10 cellular contexts compared by ENCODE assay signal in genomic region chr16:28189237-28189636, GRCh38. TPM values are rescaled to one million over a fixed set of nuclear protein-coding genes. Genes with fewer than 3 reads are reported as not detected.
DNase-seq lines count a peak whose midpoint lies in the region.
"Had no signal": no experiment of that assay in that cellular context is flagged by ENCODE, and none has a peak within 500 bp of the region (broad histone marks: within the 10 kb centered on the region; RNA-seq: fewer than 3 reads in every experiment).

No MANE protein-coding gene starts in this region.

- H4K8ac ChIP-seq in neuronal stem cell (ENCODE audit: low read depth, low read length), result no peak overlapping the region

- no peak overlapping the region for H3K4me3 ChIP-seq in SJSA1
- H3K4me3 ChIP-seq in neuronal stem cell (ENCODE audit: low read length in 2 of 2), result no peak overlapping the region
- H3K4me3 ChIP-seq: PC-9 had no signal

- H3K4me1 ChIP-seq in SJSA1 (replicated peaks), result peaks cover 75% of the 10 kb centered on the region
- H3K4me1 ChIP-seq in neuronal stem cell (ENCODE audit: control insufficient read depth in 2 of 2, insufficient read depth in 1 of 2, low read depth in 1 of 2, low read length in 2 of 2), result no peaks in the 10 kb centered on the region

- no peak overlapping the region for H2BK12ac ChIP-seq in neuronal stem cell (ENCODE audit: low read length)

- no peak overlapping the region for H3K9ac ChIP-seq in neuronal stem cell (ENCODE audit: low read depth, low read length, poor library complexity)

- H2BK120ac ChIP-seq in neuronal stem cell (ENCODE audit: low read depth, low read length), result peak overlapping the region; percentile 44

- no peak overlapping the region for H3K14ac ChIP-seq in neuronal stem cell (ENCODE audit: low read length)

- H3K27ac ChIP-seq in SJSA1, result peak overlapping the region; percentile 43; the same call in 1 of the 2 replicates
- no peak overlapping the region for H3K27ac ChIP-seq in neuronal stem cell (replicated peaks; ENCODE audit: low read length)
- H3K27ac ChIP-seq: PC-9 had no signal

- H3K27me3 ChIP-seq in SJSA1 (replicated peaks), result no peaks in the 10 kb centered on the region
- no peaks in the 10 kb centered on the region for H3K27me3 ChIP-seq in neuronal stem cell (ENCODE audit: control insufficient read depth in 3 of 3, insufficient read depth in 3 of 3, low read depth in 1 of 3, low read length in 3 of 3)

- peaks cover 49% of the 10 kb centered on the region for H3K36me3 ChIP-seq in SJSA1
- H3K36me3 ChIP-seq in neuronal stem cell (replicated peaks in 1 of 2; ENCODE audit: control insufficient read depth in 2 of 2, insufficient read depth in 2 of 2, low read length in 2 of 2), result peaks cover 2 to 60% of the 10 kb centered on the region in 2 donors

- WGBS in neuronal stem cell (ENCODE audit: extremely low coverage in 2 of 2, insufficient read length in 2 of 2, insufficient replicate concordance in 1 of 2), 2 donors, result no CpG with 5 or more reads among the region's 4 CpGs

- H3K9me3 ChIP-seq in SJSA1 (replicated peaks) (no peaks in the 10 kb centered on the region), neuronal stem cell (replicated peaks in 1 of 2; ENCODE audit: control insufficient read depth in 2 of 2, insufficient read depth in 1 of 2, low read depth in 1 of 2, low read length in 2 of 2) (peaks cover 0 to 11% of the 10 kb centered on the region in 2 donors)

- no peak overlapping the region for H2BK15ac ChIP-seq in neuronal stem cell (ENCODE audit: low read length)

- peaks cover 4% of the 10 kb centered on the region for H3K79me1 ChIP-seq in neuronal stem cell (ENCODE audit: low read depth, low read length)

- no peak overlapping the region for H3K4me2 ChIP-seq in neuronal stem cell (ENCODE audit: insufficient read depth, low read length, poor library complexity, severe bottlenecking)
- H3K4me2 ChIP-seq: PC-9 had no signal

- H2AFZ ChIP-seq in neuronal stem cell (ENCODE audit: low read length), result no peak overlapping the region
- H2AFZ ChIP-seq: PC-9 had no signal

- H2BK5ac ChIP-seq in neuronal stem cell (ENCODE audit: low read length), result no peak overlapping the region

- in situ Hi-C loops in ACHN (cut with HindIII; ENCODE audit: low pct_ligation_motif_present, low pct_unique_long_range_greater_than_20kb, low sequenced_read_pairs), result no loop called here

- peak; percentile 65 for DNase-seq in activated CD8-positive, alpha-beta memory T cell treated with anti-CD3 and anti-CD28 coated beads, Interleukin-2, amount 50 U/mL, for 48 hours
- DNase-seq in activated CD8-positive, alpha-beta memory T cell treated with anti-CD3 and anti-CD28 coated beads, Interleukin-2, amount 50 U/mL, for 4 hours, result no peak
- DNase-seq in SJSA1 (ENCODE audit: low read depth in 1 of 2, low spot score in 2 of 2) (peak in 1 of 2 experiments; percentile 57), neuronal stem cell (ENCODE audit: low spot score) (no peak), medulla oblongata (ENCODE audit: extremely low spot score) (no peak), ACHN (no peak), dedifferentiated amniotic fluid mesenchymal stem cell (ENCODE audit: extremely low spot score) (no peak)
- peak; percentile 17 for DNase-seq in central memory CD4-positive, alpha-beta T cell
- DNase-seq: head of caudate nucleus, PC-9 had no signal

- no peak overlapping the region for H4K91ac ChIP-seq in neuronal stem cell (ENCODE audit: low read depth, low read length, poor library complexity)

- H3K4ac ChIP-seq in neuronal stem cell (ENCODE audit: low read length), result no peak overlapping the region

- no peak overlapping the region for H3K23ac ChIP-seq in neuronal stem cell (ENCODE audit: low read depth, low read length, poor library complexity)

- no peak overlapping the region for H3K18ac ChIP-seq in neuronal stem cell (ENCODE audit: low read length)

- H2AK5ac ChIP-seq in neuronal stem cell (ENCODE audit: low read depth, low read length), result no peak overlapping the region

RNA-seq across cellular contexts. Expression of gene XPO6, which starts 22.5 kb away (rescaled TPM):
- total RNA-seq in SJSA1 (2014; rRNA removed; shearing (Covaris generic)), result 164 and 347 TPM in 2 replicates
- polyA plus RNA-seq in neuronal stem cell (2013, experiment 1 of 2), result 45.3 TPM
- 42.8 TPM for polyA plus RNA-seq in neuronal stem cell (2013, experiment 2 of 2)

Comparison
In these comparisons a context has a peak if more than half of its experiments do, and no peak if none do; other contexts are left out.
1. DNase-seq: peak in activated CD8-positive, alpha-beta memory T cell treated with anti-CD3 and anti-CD28 coated beads, Interleukin-2, amount 50 U/mL, for 48 hours (single experiment) and central memory CD4-positive, alpha-beta T cell (single experiment); none in activated CD8-positive, alpha-beta memory T cell treated with anti-CD3 and anti-CD28 coated beads, Interleukin-2, amount 50 U/mL, for 4 hours (single experiment), neuronal stem cell (single experiment), medulla oblongata (single experiment), ACHN (single experiment) and dedifferentiated amniotic fluid mesenchymal stem cell (single experiment).